21 cellular contexts compared by ENCODE assay signal in genomic region chr12:46339051-46339450, GRCh38. TPM values are rescaled to one million over a fixed set of nuclear protein-coding genes. Genes with fewer than 3 reads are reported as not detected.
DNase-seq lines count a peak whose midpoint lies in the region; ATAC-seq, FAIRE-seq and TF ChIP-seq lines count a peak whose summit lies in the region.
"Had no signal": no experiment of that assay in that cellular context is flagged by ENCODE, and none has a peak within 500 bp of the region (broad histone marks: within the 10 kb centered on the region; RNA-seq: fewer than 3 reads in every experiment).

No MANE protein-coding gene starts in this region.

- H3K27me3 ChIP-seq in liver (ENCODE audit: control insufficient read depth in 4 of 4, insufficient read depth in 4 of 4, low read length in 3 of 4) (no peaks in the 10 kb centered on the region), HepG2 (ENCODE audit: control insufficient read depth in 1 of 2, insufficient read depth in 2 of 2, low read length in 2 of 2) (no peaks in the 10 kb centered on the region)
- H3K27me3 ChIP-seq: BLaER1 treated with 17β-estradiol and CSF1 and Interleukin-3, amounts not matched to agents 10 nM and 100 nM had no signal

- H3K27me3 Mint-ChIP-seq in type B pancreatic cell, result no peaks in the 10 kb centered on the region
- H3K27me3 Mint-ChIP-seq: CD4-positive, alpha-beta T cell had no signal

- no peaks in the 10 kb centered on the region for H3K79me2 ChIP-seq in HepG2 (ENCODE audit: insufficient read depth, low read length)

- H3K9ac ChIP-seq in liver (ENCODE audit: low read depth in 1 of 2, low read length in 2 of 2) (no peak overlapping the region), HepG2 (ENCODE audit: insufficient read depth, low read depth, low read length) (no peak overlapping the region)
- H3K9ac ChIP-seq: BLaER1 treated with 17β-estradiol and CSF1 and Interleukin-3, amounts not matched to agents 10 nM and 100 nM had no signal

- no peak for ATAC-seq in HepG2
- ATAC-seq: CD8-positive, alpha-beta T cell had no signal

- no peaks in the 10 kb centered on the region for H3K36me3 Mint-ChIP-seq in type B pancreatic cell
- H3K36me3 Mint-ChIP-seq: CD8-positive, alpha-beta T cell had no signal

- no peak overlapping the region for H3K4me3 Mint-ChIP-seq in type B pancreatic cell
- H3K4me3 Mint-ChIP-seq: B cell; CD4-positive, alpha-beta T cell; CD8-positive, alpha-beta T cell had no signal

- H3K9me3 ChIP-seq in liver (ENCODE audit: control insufficient read depth in 4 of 4, low read length in 3 of 4) (no peaks in the 10 kb centered on the region), HepG2 (ENCODE audit: low read length) (no peaks in the 10 kb centered on the region), HEK293 (ENCODE audit: control insufficient read depth, insufficient read depth, low read depth, low read length) (no peaks in the 10 kb centered on the region)
- H3K9me3 ChIP-seq: Caco-2 had no signal

- H4K20me1 ChIP-seq in HepG2 (ENCODE audit: insufficient read depth, low read length), result no peaks in the 10 kb centered on the region
- H4K20me1 ChIP-seq: BLaER1 treated with 17β-estradiol and CSF1 and Interleukin-3, amounts not matched to agents 10 nM and 100 nM had no signal

- H3K36me3 ChIP-seq in liver (ENCODE audit: control insufficient read depth in 4 of 4, insufficient read depth in 3 of 4, low read depth in 1 of 4, low read length in 3 of 4), result no peaks in the 10 kb centered on the region
- no peaks in the 10 kb centered on the region for H3K36me3 ChIP-seq in HepG2 (replicated peaks in 1 of 2; ENCODE audit: control insufficient read depth in 1 of 2, insufficient read depth in 2 of 2, low read length in 2 of 2)
- no peaks in the 10 kb centered on the region for H3K36me3 ChIP-seq in HEK293 (ENCODE audit: control insufficient read depth in 2 of 2, insufficient read depth in 1 of 2, low read length in 2 of 2)
- H3K36me3 ChIP-seq: BLaER1 treated with 17β-estradiol and CSF1 and Interleukin-3, amounts not matched to agents 10 nM and 100 nM had no signal

- H3K4me1 Mint-ChIP-seq in type B pancreatic cell (ENCODE audit: unreplicated experiment), result no peaks in the 10 kb centered on the region
- H3K4me1 Mint-ChIP-seq: B cell had no signal

- no TSS peak for BruUV-seq in HepG2 (replicated peaks; lab: Mats Ljungman, UMichigan)

- no peak for TF ChIP-seq POLR2A in HepG2 (IDR thresholded peaks at IDR 0.05; ENCODE audit: insufficient read depth in 1 of 2, low read depth in 2 of 2, low read length in 2 of 2)

- DNase-seq in HepG2 (ENCODE audit: low spot score), result no peak
- no peak for DNase-seq in NCI-H2107 (lab: John Stamatoyannopoulos, UW)
- no peak for DNase-seq in type B pancreatic cell (ENCODE audit: extremely low spot score, unreplicated experiment)
- DNase-seq: 8988T; AML-193; Caco-2; Calu3; CD4-positive, alpha-beta T cell; CD8-positive, alpha-beta T cell; DMS79 treated with DMSO at 0.1 percent for 48 hours; GF-D8 had no signal

- H3K27ac ChIP-seq in liver (ENCODE audit: low read depth in 1 of 2, low read length in 2 of 2) (no peak overlapping the region), HepG2 (ENCODE audit: extremely low read length, insufficient read depth, low read length) (no peak overlapping the region), HEK293 (ENCODE audit: extremely low read depth, low read depth, low read length) (no peak overlapping the region)
- H3K27ac ChIP-seq: BLaER1 treated with 17β-estradiol and CSF1 and Interleukin-3, amounts not matched to agents 10 nM and 100 nM; C4-2B had no signal

- FAIRE-seq in HepG2 (lab: Jason Lieb, UNC), result no peak
- FAIRE-seq: A204.1, D721Med, G401.6, GM12891, GM19239 had no signal

- H3K9me3 Mint-ChIP-seq in type B pancreatic cell, result peaks cover 13% of the 10 kb centered on the region
- H3K9me3 Mint-ChIP-seq: CD4-positive, alpha-beta T cell had no signal

- in situ Hi-C loops in HepG2 (cut with HindIII; ENCODE audit: extremely low pct_ligation_motif_present, low pct_unique_long_range_greater_than_20kb), result loop anchor here (25.0 kb wide), 1 partner anchor 973 kb away; no protein-coding TSS in a partner anchor

- POLR2A ChIA-PET in HepG2 (lab: Yijun Ruan, JAX), result no interaction called here
- POLR2A ChIA-PET in HEK293 (lab: Yijun Ruan, JAX), result no interaction called here

- H2AFZ ChIP-seq in HepG2 (ENCODE audit: low read length), result no peak overlapping the region

- CTCF ChIA-PET in HepG2 (lab: Yijun Ruan, JAX; ENCODE audit: low intra/inter-chr PET ratio, low total read pairs), result no interaction called here
- CTCF ChIA-PET in HEK293 (lab: Yijun Ruan, JAX), result interaction anchor here (1.3 kb wide), 1 partner anchor 682 kb away, joined by 3 read pairs; no protein-coding TSS in a partner anchor

- H3K4me1 ChIP-seq in liver (ENCODE audit: control insufficient read depth in 4 of 4, insufficient read depth in 4 of 4, low read length in 3 of 4) (peaks cover 0 to 4% (median 0%) of the 10 kb centered on the region in 4 donors), HepG2 (ENCODE audit: insufficient read depth, low read length) (peaks cover 14% of the 10 kb centered on the region), HEK293 (ENCODE audit: control insufficient read depth, insufficient read depth, low read length) (no peaks in the 10 kb centered on the region; the same call in 1 of the 2 replicates)
- H3K4me1 ChIP-seq: BLaER1 treated with 17β-estradiol and CSF1 and Interleukin-3, amounts not matched to agents 10 nM and 100 nM; Caco-2 had no signal

- H3K4me2 ChIP-seq in HepG2 (ENCODE audit: low read depth, low read length), result no peak overlapping the region
- H3K4me2 ChIP-seq: BLaER1 treated with 17β-estradiol and CSF1 and Interleukin-3, amounts not matched to agents 10 nM and 100 nM had no signal

- TF ChIP-seq RAD21 in liver (IDR thresholded peaks at IDR 0.05) (no peak), HepG2 (CRISPR knock-in tag; IDR thresholded peaks at IDR 0.05) (no peak)

- H3K27ac Mint-ChIP-seq in type B pancreatic cell, result no peak overlapping the region
- H3K27ac Mint-ChIP-seq: B cell; CD4-positive, alpha-beta T cell; CD8-positive, alpha-beta T cell had no signal

- intact Hi-C loops in HepG2 (cut with micrococcal nuclease; ENCODE audit: unreplicated experiment), result no loop called here

- TF ChIP-seq EP300 in HepG2 (IDR thresholded peaks at IDR 0.05; ENCODE audit: low read depth in 2 of 2, low read length in 2 of 2) (no peak), HepG2 (CRISPR knock-in tag; IDR thresholded peaks at IDR 0.05; ENCODE audit: borderline replicate concordance) (no peak)

- no peak overlapping the region for H3K4me3 ChIP-seq in liver (ENCODE audit: low read depth in 1 of 3, low read length in 3 of 3)
- H3K4me3 ChIP-seq in HepG2 (replicated peaks in 1 of 3; ENCODE audit: insufficient read depth in 1 of 3, low read depth in 2 of 3, low read length in 3 of 3), result no peak overlapping the region
- no peak overlapping the region for H3K4me3 ChIP-seq in HEK293 (ENCODE audit: low read depth, low read length)
- H3K4me3 ChIP-seq: BLaER1 treated with 17β-estradiol and CSF1 and Interleukin-3, amounts not matched to agents 10 nM and 100 nM had no signal

- TF ChIP-seq CTCF in liver (IDR thresholded peaks at IDR 0.05; ENCODE audit: low read depth, low read length, missing input control) (no peak), HepG2 (CRISPR knock-in tag; IDR thresholded peaks at IDR 0.05) (no peak), HEK293 (tag by site-specific recombination; IDR thresholded peaks at IDR 0.05) (no peak), type B pancreatic cell (conservative IDR thresholded peaks at IDR 0.05) (no peak)

TF ChIP-seq in liver, 16 proteins besides CTCF, POLR2A, EP300 and RAD21 (continues in another document):
- TF ChIP-seq FOXA2 (IDR thresholded peaks at IDR 0.05) (no peak), FOXA1 (IDR thresholded peaks at IDR 0.05) (no peak), EGR1 (IDR thresholded peaks at IDR 0.05; ENCODE audit: low read depth in 2 of 2) (no peak), RXRA (IDR thresholded peaks at IDR 0.05) (no peak)

TF ChIP-seq in HepG2, 621 proteins besides CTCF, POLR2A, EP300 and RAD21 (continues in another document):
- TF ChIP-seq POLR2AphosphoS5 (IDR thresholded peaks at IDR 0.05; ENCODE audit: low read depth, low read length), result no peak
- TF ChIP-seq GTF2F1 (IDR thresholded peaks at IDR 0.05; ENCODE audit: low read length), result no peak

RNA-seq across cellular contexts. Expression of gene SLC38A2, which starts 33.5 kb away (rescaled TPM):
- 100 to 1,000 TPM in 1 of 2 donors, 10 to 100 TPM in 1; 85.7 to 472 TPM for total RNA-seq in liver
- 100 to 1,000 TPM in 1 of 2 donors, 10 to 100 TPM in 1; 50.6 to 109 TPM for polyA plus RNA-seq in liver
- total RNA-seq in HepG2 (2016; rRNA removed; fragmentation: Illumina TruSeq; extraction: Trizol), result 230 and 368 TPM in 2 replicates
- total RNA-seq in HepG2 (2016; cell fraction: cytosol; rRNA removed; fragmentation: Illumina TruSeq; extraction: Trizol; ENCODE audit: low read depth), result 31.8 and 45.4 TPM in 2 replicates
- 210 and 375 TPM in 2 replicates for total RNA-seq in HepG2 (2016; cell fraction: insoluble cytoplasmic fraction; rRNA removed; fragmentation: Illumina TruSeq; extraction: Trizol)
- total RNA-seq in HepG2 (2016; cell fraction: membrane; rRNA removed; fragmentation: Illumina TruSeq; extraction: Trizol), result 98.8 and 127 TPM in 2 replicates
- total RNA-seq in HepG2 (2016; cell fraction: nucleus; rRNA removed; fragmentation: Illumina TruSeq; extraction: Trizol), result 947 and 961 TPM in 2 replicates
- polyA plus RNA-seq in HepG2 (2011; rRNA removed), result 861 and 880 TPM in 2 replicates
- polyA plus RNA-seq in HepG2 (2011; cell fraction: cytosol; rRNA removed), result 346 and 636 TPM in 2 replicates
- 926 and 1,239 TPM in 2 replicates for polyA plus RNA-seq in HepG2 (2011; cell fraction: nucleus; rRNA removed)
- polyA plus RNA-seq in HepG2 (2012), result 836 and 868 TPM in 2 replicates
- polyA plus RNA-seq in HepG2 (2016; cell fraction: cytosol; fragmentation: Illumina TruSeq; extraction: Trizol; ENCODE audit: low read depth), result 8.1 TPM in 2 replicates
- polyA plus RNA-seq in HepG2 (2016; cell fraction: insoluble cytoplasmic fraction; fragmentation: Illumina TruSeq; extraction: Trizol; ENCODE audit: low read depth), result 138 and 148 TPM in 2 replicates
- 24.1 and 28.9 TPM in 2 replicates for polyA plus RNA-seq in HepG2 (2016; cell fraction: membrane; fragmentation: Illumina TruSeq; extraction: Trizol; ENCODE audit: low read depth)
- 882 and 909 TPM in 2 replicates for polyA plus RNA-seq in HepG2 (2016; cell fraction: nucleus; fragmentation: Illumina TruSeq; extraction: Trizol; ENCODE audit: insufficient read depth, low read depth)
- 406 and 1,055 TPM in 2 replicates for polyA minus RNA-seq in HepG2 (2011; rRNA and poly(A)+ RNA removed; ENCODE audit: low replicate concordance)
- polyA minus RNA-seq in HepG2 (2011; cell fraction: cytosol; rRNA and poly(A)+ RNA removed), result 1,075 and 1,302 TPM in 2 replicates
- polyA minus RNA-seq in HepG2 (2011; cell fraction: nucleus; rRNA and poly(A)+ RNA removed), result 2,125 and 2,864 TPM in 2 replicates
- 204 and 217 TPM in 2 replicates for total RNA-seq in type B pancreatic cell (ENCODE audit: low replicate concordance)
